In the genomic region with DNA sequence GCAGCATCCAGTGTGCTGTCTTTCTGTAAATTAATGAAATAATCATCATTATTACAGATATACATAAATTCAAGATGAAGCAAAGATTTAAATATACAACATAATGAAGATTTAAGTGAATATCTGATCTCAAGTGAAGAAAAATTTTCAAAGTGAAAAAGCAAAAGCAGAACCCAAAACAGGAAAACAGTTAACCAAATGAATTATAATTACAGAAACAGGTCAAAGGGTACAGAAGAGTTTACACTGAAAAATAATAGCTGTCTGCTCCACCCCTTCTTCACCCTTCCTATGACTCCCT, we compare ENCODE assay signal across 12 cellular contexts.
"Had no signal": no experiment of that assay in that cellular context is flagged by ENCODE, and none has a peak within 500 bp of the region (broad histone marks: within the 10 kb centered on the region; RNA-seq: fewer than 3 reads in every experiment).

No MANE protein-coding gene starts in this region.

- H3K9me3 Mint-ChIP-seq: activated CD4-positive, alpha-beta memory T cell treated with anti-CD3 and anti-CD28 coated beads, Interleukin-2, amount 10 ng/mL, durations not matched to agents 7 days and 5 days; activated naive CD4-positive, alpha-beta T cell treated with anti-CD3 and anti-CD28 coated beads for 36 hours had no signal

- H3K4me1 ChIP-seq: psoas muscle, upper lobe of left lung had no signal

- H3K4me3 ChIP-seq: lung, psoas muscle, upper lobe of left lung had no signal

- H3K9me3 ChIP-seq: psoas muscle, upper lobe of left lung had no signal

- DNase-seq: activated CD4-positive, alpha-beta memory T cell treated with anti-CD3 and anti-CD28 coated beads, Interleukin-2, amount 10 ng/mL, durations not matched to agents 7 days and 5 days; activated CD8-positive, alpha-beta memory T cell treated with anti-CD3 and anti-CD28 coated beads, Interleukin-2, amount 50 U/mL, for 48 hours; cortex of kidney; psoas muscle; stimulated activated CD4-positive, alpha-beta T cell treated with anti-CD3 and anti-CD28 coated beads, Interleukin-2, amount 100 ng/mL, for 24 hours; stimulated activated naive B cell treated with anti-CD40 and anti-IgM and Interleukin-4, amounts not matched to agents 10 μg/mL and 1 μg/mL and 100 μg/mL, for 72 hours; T-helper 9 cell; upper lobe of left lung had no signal

- ATAC-seq: stimulated activated naive B cell treated with anti-CD40 and anti-IgM and Interleukin-4, amounts not matched to agents 10 μg/mL and 1 μg/mL and 100 μg/mL, for 72 hours had no signal

- H3K27ac Mint-ChIP-seq: activated CD4-positive, alpha-beta memory T cell treated with anti-CD3 and anti-CD28 coated beads, Interleukin-2, amount 10 ng/mL, durations not matched to agents 7 days and 5 days; activated CD4-positive, alpha-beta T cell treated with anti-CD3 and anti-CD28 coated beads for 36 hours; activated naive CD4-positive, alpha-beta T cell treated with anti-CD3 and anti-CD28 coated beads for 36 hours had no signal

- H3K4me3 Mint-ChIP-seq: activated CD4-positive, alpha-beta memory T cell treated with anti-CD3 and anti-CD28 coated beads, Interleukin-2, amount 10 ng/mL, durations not matched to agents 7 days and 5 days; activated CD4-positive, alpha-beta T cell treated with anti-CD3 and anti-CD28 coated beads for 36 hours; activated naive CD4-positive, alpha-beta T cell treated with anti-CD3 and anti-CD28 coated beads for 36 hours; naive thymus-derived CD4-positive, alpha-beta T cell; stimulated activated naive B cell treated with anti-CD40 and anti-IgM and Interleukin-4, amounts not matched to agents 10 μg/mL and 1 μg/mL and 100 μg/mL, for 72 hours had no signal

- H3K27ac ChIP-seq: psoas muscle, upper lobe of left lung had no signal

- H3K27me3 Mint-ChIP-seq: activated CD4-positive, alpha-beta memory T cell treated with anti-CD3 and anti-CD28 coated beads, Interleukin-2, amount 10 ng/mL, durations not matched to agents 7 days and 5 days; activated CD4-positive, alpha-beta T cell treated with anti-CD3 and anti-CD28 coated beads for 36 hours; naive thymus-derived CD4-positive, alpha-beta T cell; stimulated activated naive B cell treated with anti-CD40 and anti-IgM and Interleukin-4, amounts not matched to agents 10 μg/mL and 1 μg/mL and 100 μg/mL, for 72 hours had no signal

- H3K27me3 ChIP-seq: upper lobe of left lung had no signal

- H3K4me1 Mint-ChIP-seq: activated CD4-positive, alpha-beta T cell treated with anti-CD3 and anti-CD28 coated beads for 36 hours; stimulated activated naive B cell treated with anti-CD40 and anti-IgM and Interleukin-4, amounts not matched to agents 10 μg/mL and 1 μg/mL and 100 μg/mL, for 72 hours had no signal
